ENCODE assay signal across 8 cellular contexts in genomic region chr10:59708816-59709471, GRCh38. TPM values are rescaled to one million over a fixed set of nuclear protein-coding genes. Genes with fewer than 3 reads are reported as not detected.
DNase-seq lines count a peak whose midpoint lies in the region; ATAC-seq and TF ChIP-seq lines count a peak whose summit lies in the region.

No MANE protein-coding gene starts in this region.

- ATAC-seq in GM19324 (IDR thresholded peaks at IDR 0.05; ENCODE audit: low FRiP score, unreplicated experiment) (peak; percentile 30), GM21528 (IDR thresholded peaks at IDR 0.05; ENCODE audit: low FRiP score, unreplicated experiment) (no peak)

- peak; percentile 12 for DNase-seq in AG08396 (ENCODE audit: low spot score)
- peak; percentile 60 for DNase-seq in NCI-H146 (lab: John Stamatoyannopoulos, UW)
- DNase-seq in T47D (ENCODE audit: low read depth in 1 of 2, low spot score in 1 of 2), result peak; percentile 53 to 80
- peak; percentile 42 for DNase-seq in kidney tubule cell (ENCODE audit: low spot score)
- peak; percentile 45 for DNase-seq in testis
- no peak for DNase-seq in NCI-H524 treated with DMSO at 0.1 percent for 48 hours (lab: John Stamatoyannopoulos, UW)

- TF ChIP-seq POLR2A in testis (IDR thresholded peaks at IDR 0.05), result no peak

- H3K27me3 ChIP-seq in testis, result no peaks in the 10 kb centered on the region

- peak overlapping the region; percentile 55 to 71 for H3K27ac ChIP-seq in testis

- H3K4me3 ChIP-seq in testis, result peak overlapping the region; percentile 67 to 72

- no peaks in the 10 kb centered on the region for H3K36me3 ChIP-seq in testis (ENCODE audit: low read depth, missing control alignments)

- no peaks in the 10 kb centered on the region for H3K9me3 ChIP-seq in testis

- intact Hi-C loops in testis (cut with DNase I; ENCODE audit: low total_unique reads), result no loop called here

- TF ChIP-seq CTCF in testis (IDR thresholded peaks at IDR 0.05), result no peak

- in situ Hi-C loops in T47D (cut with HindIII; ENCODE audit: low pct_unique_long_range_greater_than_20kb, low sequenced_read_pairs), result no loop called here

- 0 to 1% methylated on average over 11 to 44 of the region's 44 CpGs for WGBS in testis, 2 donors

- H3K4me1 ChIP-seq in testis, result no peaks in the 10 kb centered on the region

RNA-seq across cellular contexts. Expression of gene SLC16A9, which starts 0.7 kb away (rescaled TPM):
- total RNA-seq in testis, result 1 to 10 TPM; 3.8 to 4.0 TPM
- polyA plus RNA-seq in testis (ENCODE audit: insufficient read depth, low read depth, low replicate concordance), result 9.8 TPM

RNA-seq across cellular contexts. Expression of gene MRLN, which starts 44.3 kb away (rescaled TPM):
- not detected for total RNA-seq in testis
- polyA plus RNA-seq in testis (ENCODE audit: insufficient read depth, low read depth, low replicate concordance), result 1.4 TPM
